Comparison of ENCODE assay signal across 8 cellular contexts in the genomic region with DNA sequence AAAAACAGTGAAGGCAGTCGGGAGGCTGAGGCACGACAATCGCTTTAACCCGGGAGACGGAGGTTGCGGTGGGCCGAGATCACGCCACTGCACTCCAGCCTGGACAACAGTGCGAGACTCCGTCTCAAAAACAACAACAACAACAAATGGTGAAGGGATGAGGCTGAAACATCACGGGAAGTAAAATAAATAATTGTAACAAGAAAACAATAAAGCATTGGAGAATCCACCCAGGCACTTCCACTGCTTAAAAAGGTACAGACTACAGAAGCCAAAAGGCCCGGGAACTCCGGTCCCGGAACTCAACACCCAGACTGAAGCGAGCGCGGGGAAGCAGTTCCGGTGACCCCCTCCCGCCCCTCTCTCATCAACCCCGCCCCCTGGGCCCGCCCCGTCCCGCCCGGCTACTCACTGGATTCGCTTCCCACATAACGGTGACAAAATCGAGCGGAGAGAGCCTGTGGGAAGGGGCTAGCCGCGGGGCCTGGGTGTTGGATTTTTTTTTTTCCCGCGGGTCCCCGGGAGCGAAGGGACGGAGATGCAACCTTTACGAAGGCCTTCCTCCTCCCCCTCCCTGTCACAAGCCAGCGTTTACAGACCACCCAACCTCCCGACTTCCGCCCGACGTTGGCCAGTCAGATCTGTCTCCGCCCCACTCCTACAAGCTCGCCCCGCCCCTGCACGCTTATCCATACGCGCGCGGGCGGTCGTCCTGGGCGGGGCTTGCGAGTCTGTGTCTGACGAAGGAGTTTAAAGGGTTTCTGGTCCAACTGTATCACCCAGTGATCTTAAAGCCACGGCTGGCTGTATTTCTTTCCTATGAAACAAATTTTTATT.
DNase-seq lines count a peak whose midpoint lies in the region; ATAC-seq, FAIRE-seq and TF ChIP-seq lines count a peak whose summit lies in the region.

A gene with protein sequence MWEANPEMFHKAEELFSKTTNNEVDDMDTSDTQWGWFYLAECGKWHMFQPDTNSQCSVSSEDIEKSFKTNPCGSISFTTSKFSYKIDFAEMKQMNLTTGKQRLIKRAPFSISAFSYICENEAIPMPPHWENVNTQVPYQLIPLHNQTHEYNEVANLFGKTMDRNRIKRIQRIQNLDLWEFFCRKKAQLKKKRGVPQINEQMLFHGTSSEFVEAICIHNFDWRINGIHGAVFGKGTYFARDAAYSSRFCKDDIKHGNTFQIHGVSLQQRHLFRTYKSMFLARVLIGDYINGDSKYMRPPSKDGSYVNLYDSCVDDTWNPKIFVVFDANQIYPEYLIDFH (minus strand): TSS at position 600 of the 837 bp plus-strand sequence. CDS start 170 bp downstream, at position 430.

- peaks cover 12% of the 10 kb centered on the region for H4K20me1 ChIP-seq in Loucy (ENCODE audit: insufficient read depth, low read length, poor library complexity, severe bottlenecking)

- H3K36me3 Mint-ChIP-seq in nephron progenitor cell (ENCODE audit: low read depth), result peaks cover 17% of the 10 kb centered on the region

- no peaks in the 10 kb centered on the region for H3K9me2 ChIP-seq in Loucy (replicated peaks; ENCODE audit: low read depth, low read length)

- H3K27me3 Mint-ChIP-seq in nephron progenitor cell (ENCODE audit: low read depth, poor library complexity), result peaks cover 10% of the 10 kb centered on the region
- no peaks in the 10 kb centered on the region for H3K27me3 Mint-ChIP-seq in stimulated activated naive CD8-positive, alpha-beta T cell treated with anti-CD3 and anti-CD28 coated beads, Interleukin-15, amount 100 ng/mL, for 72 hours

- FAIRE-seq in H54 (lab: Jason Lieb, UNC), result peak; percentile 97

- H3K9me3 Mint-ChIP-seq in nephron progenitor cell, result peaks cover 11% of the 10 kb centered on the region
- peaks cover 12% of the 10 kb centered on the region in 2 donors for H3K9me3 Mint-ChIP-seq in stimulated activated naive CD8-positive, alpha-beta T cell treated with anti-CD3 and anti-CD28 coated beads, Interleukin-15, amount 100 ng/mL, for 72 hours

- H3K27ac Mint-ChIP-seq in nephron progenitor cell, result peak within 1 kb of the TSS; percentile 92
- peak within 1 kb of the TSS; percentile 94 to 98 for H3K27ac Mint-ChIP-seq in stimulated activated naive CD8-positive, alpha-beta T cell treated with anti-CD3 and anti-CD28 coated beads, Interleukin-15, amount 100 ng/mL, for 72 hours

- no peaks in the 10 kb centered on the region for H3K36me3 ChIP-seq in Loucy (ENCODE audit: insufficient read depth, low read length)

- no peaks in the 10 kb centered on the region for H3K27me3 ChIP-seq in Loucy (ENCODE audit: insufficient read depth, low read length, poor library complexity, severe bottlenecking)

- peaks cover 30% of the 10 kb centered on the region for H3K4me1 ChIP-seq in Loucy (ENCODE audit: insufficient read depth, low read length, poor library complexity, severe bottlenecking)

- ATAC-seq in stimulated activated naive CD8-positive, alpha-beta T cell treated with anti-CD3 and anti-CD28 coated beads, Interleukin-15, amount 100 ng/mL, for 72 hours, result peak; percentile 96

- peaks cover 39% of the 10 kb centered on the region for H3K79me2 ChIP-seq in Loucy (ENCODE audit: insufficient read depth, low read length)

- peak within 1 kb of the TSS; percentile 85 for H3K9ac ChIP-seq in Loucy (ENCODE audit: low read depth, low read length, poor library complexity, severe bottlenecking)

- H3K9me3 ChIP-seq in Loucy (ENCODE audit: insufficient read depth, low read depth, low read length), result no peaks in the 10 kb centered on the region

- TF ChIP-seq CTCF in Loucy (conservative IDR thresholded peaks at IDR 0.05; ENCODE audit: low read length) (no peak), fibroblast of pulmonary artery (IDR thresholded peaks at IDR 0.05; ENCODE audit: low read length, missing control alignments) (no peak), nephron progenitor cell (IDR thresholded peaks at IDR 0.05) (no peak)

- H3F3A ChIP-seq in Loucy (ENCODE audit: low read depth), result no peaks in the 10 kb centered on the region

- TF ChIP-seq POLR2A in H54 (IDR thresholded peaks at IDR 0.05; ENCODE audit: low read depth, low read length), result no peak; the same call in 1 of the 2 replicates

- peaks cover 19% of the 10 kb centered on the region for H3K4me1 Mint-ChIP-seq in nephron progenitor cell
- peaks cover 51% of the 10 kb centered on the region for H3K4me1 Mint-ChIP-seq in stimulated activated naive CD8-positive, alpha-beta T cell treated with anti-CD3 and anti-CD28 coated beads, Interleukin-15, amount 100 ng/mL, for 72 hours

- H3K4me3 ChIP-seq in Loucy (ENCODE audit: low read length, poor library complexity, severe bottlenecking) (peak within 1 kb of the TSS; percentile 89), fibroblast of pulmonary artery (replicated peaks; ENCODE audit: low read depth, low read length) (peak within 1 kb of the TSS; percentile 73)

- H2AFZ ChIP-seq in Loucy (ENCODE audit: low read length), result peak within 1 kb of the TSS; percentile 92

- peak within 1 kb of the TSS; percentile 99 for H3K4me2 ChIP-seq in Loucy (ENCODE audit: low read depth, low read length, poor library complexity, severe bottlenecking)

- peak; percentile 96 for DNase-seq in EL
- peak; percentile 84 for DNase-seq in H54 (ENCODE audit: insufficient read length, low spot score)
- peak; percentile 83 to 84 for DNase-seq in SHP77 (lab: John Stamatoyannopoulos, UW)
- peak; percentile 97 for DNase-seq in activated effector memory CD4-positive, alpha-beta T cell treated with Interleukin-2 at 50 U/mL for 16 hours
- DNase-seq in fibroblast of pulmonary artery (ENCODE audit: low read depth), result peak; percentile 97
- DNase-seq in nephron progenitor cell, result peak; percentile 97
- peak; percentile 94 to 96 for DNase-seq in stimulated activated naive CD8-positive, alpha-beta T cell treated with anti-CD3 and anti-CD28 coated beads, Interleukin-15, amount 100 ng/mL, for 72 hours

- H3K4me3 Mint-ChIP-seq in nephron progenitor cell, result peak within 1 kb of the TSS; percentile 98
- peak within 1 kb of the TSS; percentile 92 to 97 for H3K4me3 Mint-ChIP-seq in stimulated activated naive CD8-positive, alpha-beta T cell treated with anti-CD3 and anti-CD28 coated beads, Interleukin-15, amount 100 ng/mL, for 72 hours

Comparison
In these comparisons a context has a peak if more than half of its experiments do, and no peak if none do; other contexts are left out.
1. Peak in every context shown above with its lines: DNase-seq, ATAC-seq and H3K4me3 ChIP-seq.